Comparison of ENCODE assay signal across 8 cellular contexts in genomic region chr12:106957617-106958016, GRCh38. TPM values are rescaled to one million over a fixed set of nuclear protein-coding genes. Genes with fewer than 3 reads are reported as not detected.
DNase-seq lines count a peak whose midpoint lies in the region; ATAC-seq and TF ChIP-seq lines count a peak whose summit lies in the region.

No MANE protein-coding gene starts in this region.

- H3K27me3 Mint-ChIP-seq in endothelial cell (ENCODE audit: unreplicated experiment): peaks cover 9% of the 10 kb centered on the region

- H3K79me2 ChIP-seq in OCI-LY3 (ENCODE audit: low read length): peaks cover 23% of the 10 kb centered on the region

- peak overlapping the region; percentile 98 for H3K4me3 ChIP-seq in GM12865 (ENCODE audit: low read depth, low read length)
- H3K4me3 ChIP-seq in OCI-LY3 (ENCODE audit: low read length): peak overlapping the region; percentile 97
- peak overlapping the region; percentile 98 for H3K4me3 ChIP-seq in retinal pigment epithelial cell (ENCODE audit: low read length)

- TF ChIP-seq CTCF in GM12865 (IDR thresholded peaks at IDR 0.05; ENCODE audit: insufficient read depth, low read depth, low read length, missing control alignments) (no peak), OCI-LY3 (IDR thresholded peaks at IDR 0.05; ENCODE audit: low read depth, low read length) (no peak), endothelial cell (IDR thresholded peaks at IDR 0.05; ENCODE audit: unreplicated experiment) (no peak), retinal pigment epithelial cell (conservative IDR thresholded peaks at IDR 0.05; ENCODE audit: low read depth, low read length) (no peak)

- no peaks in the 10 kb centered on the region for H3K9me3 ChIP-seq in OCI-LY3 (ENCODE audit: insufficient read depth, low read length)

- peaks cover 4% of the 10 kb centered on the region for H3K4me1 ChIP-seq in OCI-LY3 (ENCODE audit: low read length)

- H4K20me1 ChIP-seq in OCI-LY3 (ENCODE audit: insufficient read depth, low read length): peaks cover 21% of the 10 kb centered on the region

- no peak overlapping the region for H3K27ac ChIP-seq in OCI-LY3 (ENCODE audit: low read length)

- peak overlapping the region; percentile 100 for H3K4me3 Mint-ChIP-seq in endothelial cell (ENCODE audit: unreplicated experiment)

- H3K9ac ChIP-seq in OCI-LY3 (ENCODE audit: low read length): peak overlapping the region; percentile 84

- peak overlapping the region; percentile 92 for H3K4me2 ChIP-seq in OCI-LY3 (ENCODE audit: low read length)

- H3K27me3 ChIP-seq in OCI-LY3 (ENCODE audit: low read depth, low read length): no peaks in the 10 kb centered on the region

- H3K27ac Mint-ChIP-seq in endothelial cell (ENCODE audit: unreplicated experiment): no peak overlapping the region

- no peak overlapping the region for H2AFZ ChIP-seq in OCI-LY3 (ENCODE audit: low read depth, low read length)

- no peaks in the 10 kb centered on the region for H3K36me3 Mint-ChIP-seq in endothelial cell (ENCODE audit: low read depth, unreplicated experiment)

- ATAC-seq in HG02870 (IDR thresholded peaks at IDR 0.05; ENCODE audit: unreplicated experiment) (no peak), GM21515 (IDR thresholded peaks at IDR 0.05; ENCODE audit: unreplicated experiment) (no peak)

- no peaks in the 10 kb centered on the region for H3K36me3 ChIP-seq in OCI-LY3 (replicated peaks; ENCODE audit: low read depth, low read length)

- no peaks in the 10 kb centered on the region for H3K9me3 Mint-ChIP-seq in endothelial cell (ENCODE audit: unreplicated experiment)

- peaks cover 13% of the 10 kb centered on the region for H3K4me1 Mint-ChIP-seq in endothelial cell (ENCODE audit: unreplicated experiment)

- DNase-seq in GM12865 (ENCODE audit: low read depth) (no peak), endothelial cell (ENCODE audit: low spot score) (no peak), retinal pigment epithelial cell (ENCODE audit: low read depth) (no peak), NCI-H1436 treated with DMSO at 0.1 percent for 48 hours (lab: John Stamatoyannopoulos, UW) (no peak), LoVo (ENCODE audit: low spot score) (no peak)

RNA-seq across cellular contexts. Expression of gene TMEM263, which starts 1.9 kb away (rescaled TPM):
- total RNA-seq in endothelial cell (ENCODE audit: unreplicated experiment): 26.1 TPM

RNA-seq across cellular contexts. Expression of gene MTERF2, which starts 29.3 kb away (rescaled TPM):
- 7.7 TPM for total RNA-seq in endothelial cell (ENCODE audit: unreplicated experiment)
